Comparison of ENCODE assay signal across 9 cellular contexts in the genomic region with DNA sequence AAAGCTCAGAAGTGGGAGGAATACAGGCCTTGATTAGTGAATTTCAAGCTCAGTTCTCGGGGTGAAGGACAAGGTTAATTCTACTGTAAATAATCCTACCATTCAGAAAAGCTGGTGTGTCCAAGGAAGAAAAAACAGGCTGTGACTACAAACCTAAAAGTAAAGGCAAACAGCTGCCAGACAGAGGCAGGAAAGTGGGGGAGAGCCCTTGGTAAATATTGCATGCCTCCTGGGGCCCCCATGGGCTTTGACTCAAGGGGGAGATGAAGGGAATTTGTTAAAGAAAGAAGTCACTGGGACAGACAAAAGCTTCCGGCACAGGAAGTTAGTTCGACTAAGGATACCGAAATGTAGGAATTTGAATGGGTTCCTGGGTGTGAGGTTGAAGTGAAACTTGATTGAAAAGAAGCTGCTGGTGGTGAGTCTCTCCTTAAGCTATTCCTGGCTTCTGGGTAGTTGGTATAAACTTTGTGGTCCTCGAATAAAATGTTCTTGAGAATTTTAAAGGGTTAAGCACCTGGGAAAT. TPM values are rescaled to one million over a fixed set of nuclear protein-coding genes. Genes with fewer than 3 reads are reported as not detected.
DNase-seq lines count a peak whose midpoint lies in the region; TF ChIP-seq lines count a peak whose summit lies in the region.
"Not testable (repeated sequence)": the region's sequence is repeated elsewhere in the genome, so short reads cannot be mapped to it uniquely, and the experiment has no call there.
"Had no signal": no experiment of that assay in that cellular context is flagged by ENCODE, and none has a peak within 500 bp of the region (broad histone marks: within the 10 kb centered on the region; RNA-seq: fewer than 3 reads in every experiment).

No MANE protein-coding gene starts in this region.

- not testable (repeated sequence) for H3K36me3 Mint-ChIP-seq in endothelial cell (ENCODE audit: low read depth, unreplicated experiment); mesothelial cell of epicardium

- H3K27ac ChIP-seq in A673 (ENCODE audit: low read depth, low read length, poor library complexity, severe bottlenecking) (peak overlapping the region; percentile 81), HEK293 (ENCODE audit: extremely low read depth, low read depth, low read length) (peak overlapping the region; percentile 49; the same call in 1 of the 2 replicates), WERI-Rb-1 (0 out of 2 replicates have a peak overlapping the region, but pooled peaks have one; percentile 2), iPS-20b (ENCODE audit: low read length) (peak overlapping the region; percentile 100)

- H3K4me1 ChIP-seq in A673 (ENCODE audit: insufficient read depth, low read length, poor library complexity, severe bottlenecking) (peaks cover 20% of the 10 kb centered on the region), HEK293 (ENCODE audit: control insufficient read depth, insufficient read depth, low read length) (peaks cover 12% of the 10 kb centered on the region), iPS-20b (ENCODE audit: insufficient read depth, low read length) (peaks cover 19% of the 10 kb centered on the region; the same call in 1 of the 2 replicates)

- H3K27ac Mint-ChIP-seq in endothelial cell (ENCODE audit: unreplicated experiment) (peak overlapping the region; percentile 89), mesothelial cell of epicardium (peak overlapping the region; percentile 60)

- not testable (repeated sequence) for BruUV-seq in A673 (replicated peaks; lab: Mats Ljungman, UMichigan)

- not testable (repeated sequence) for H3K9me3 Mint-ChIP-seq in endothelial cell (ENCODE audit: unreplicated experiment); mesothelial cell of epicardium

- H3K4me3 Mint-ChIP-seq in endothelial cell (ENCODE audit: unreplicated experiment): peak overlapping the region; percentile 7
- H3K4me3 Mint-ChIP-seq in mesothelial cell of epicardium: not testable (repeated sequence)

- H3K27me3 Mint-ChIP-seq in endothelial cell (ENCODE audit: unreplicated experiment); mesothelial cell of epicardium (ENCODE audit: low read depth): not testable (repeated sequence)

- CTCF ChIA-PET in A673 (lab: Charles Lee) (interaction anchor here (1.2 to 1.4 kb wide), 2 partner anchors 28 to 46 kb away, joined by 3 to 8 read pairs; no protein-coding TSS in a partner anchor), HEK293 (lab: Yijun Ruan, JAX) (interaction anchor here (0.6 to 2.7 kb wide), 5 partner anchors 15 to 204 kb away, joined by 4 to 8 read pairs (median 5); no protein-coding TSS in a partner anchor)

- POLR2A ChIA-PET in A673 (lab: Charles Lee; ENCODE audit: low non-redundant PET): not testable (repeated sequence)
- POLR2A ChIA-PET in HEK293 (lab: Yijun Ruan, JAX): interaction anchor here (0.9 kb wide), 1 partner anchor 30 kb away, joined by 3 read pairs; a partner anchor contains a TSS

- H3K9me3 ChIP-seq in A673 (ENCODE audit: low read depth, low read length, poor library complexity, severe bottlenecking); HEK293 (ENCODE audit: control insufficient read depth, insufficient read depth, low read depth, low read length); WERI-Rb-1 (ENCODE audit: severe bottlenecking); iPS-20b (ENCODE audit: insufficient read depth, low read depth, low read length): not testable (repeated sequence)

- TF ChIP-seq CTCF in A673 (conservative IDR thresholded peaks at IDR 0.05; ENCODE audit: low read depth, low read length); HEK293 (tag by site-specific recombination; IDR thresholded peaks at IDR 0.05); WERI-Rb-1 (IDR thresholded peaks at IDR 0.05; ENCODE audit: low read depth, low read length); endothelial cell (IDR thresholded peaks at IDR 0.05; ENCODE audit: unreplicated experiment); mesothelial cell of epicardium (IDR thresholded peaks at IDR 0.05; ENCODE audit: unreplicated experiment): not testable (repeated sequence)

- not testable (repeated sequence) for H3K36me3 ChIP-seq in A673 (ENCODE audit: insufficient read depth, low read length, poor library complexity, severe bottlenecking); HEK293 (ENCODE audit: control insufficient read depth in 2 of 2, insufficient read depth in 1 of 2, low read length in 2 of 2); WERI-Rb-1; iPS-20b (ENCODE audit: insufficient read depth, low read depth, low read length)

- H3K4me3 ChIP-seq in A673 (ENCODE audit: low read depth, low read length, poor library complexity, severe bottlenecking): peak overlapping the region; percentile 16
- not testable (repeated sequence) for H3K4me3 ChIP-seq in HEK293 (ENCODE audit: low read depth, low read length); WERI-Rb-1 (ENCODE audit: low read depth, low read length)
- peak overlapping the region; percentile 49 for H3K4me3 ChIP-seq in iPS-20b (ENCODE audit: low read length)

- intact Hi-C loops in A673 (cut with micrococcal nuclease; ENCODE audit: unreplicated experiment): loop anchor here (2.0 kb wide), 1 partner anchor 45 kb away; no protein-coding TSS in a partner anchor

- peak; percentile 76 for DNase-seq in A673 (ENCODE audit: low spot score)
- DNase-seq in NCI-H69 (lab: John Stamatoyannopoulos, UW): peak; percentile 1
- DNase-seq in WERI-Rb-1; endothelial cell (ENCODE audit: low spot score); mesothelial cell of epicardium (ENCODE audit: low spot score in 2 of 2, unreplicated experiment in 2 of 2): not testable (repeated sequence)
- peak; percentile 17 for DNase-seq in retina

- peaks cover 17% of the 10 kb centered on the region for H3K4me1 Mint-ChIP-seq in endothelial cell (ENCODE audit: unreplicated experiment)
- peaks cover 16% of the 10 kb centered on the region for H3K4me1 Mint-ChIP-seq in mesothelial cell of epicardium

- not testable (repeated sequence) for H3K27me3 ChIP-seq in A673 (replicated peaks; ENCODE audit: insufficient read depth, low read depth, low read length, poor library complexity); WERI-Rb-1 (ENCODE audit: insufficient read depth, low read depth, severe bottlenecking); iPS-20b (ENCODE audit: insufficient read depth, low read length)

- peak overlapping the region; percentile 84 for H3K9ac ChIP-seq in iPS-20b (ENCODE audit: low read depth, low read length)

RNA-seq across cellular contexts. Expression of a gene that starts 30.3 kb away (rescaled TPM):
- total RNA-seq in A673 (2021) (23.0 and 30.2 TPM in 2 replicates), endothelial cell (ENCODE audit: unreplicated experiment) (562 TPM), mesothelial cell of epicardium (170 to 186 TPM (median 186 TPM) in 3 replicates)
- total RNA-seq: PC-3 had no signal

RNA-seq across cellular contexts. Expression of a gene that starts 32.9 kb away (rescaled TPM):
- total RNA-seq in A673 (2021) (0.09 and 0.20 TPM in 2 replicates), endothelial cell (ENCODE audit: unreplicated experiment) (0.64 TPM), mesothelial cell of epicardium (4.7 to 5.1 TPM (median 4.9 TPM) in 3 replicates)
- total RNA-seq: PC-3 had no signal

Comparison
In these comparisons a context has a peak if more than half of its experiments do, and no peak if none do; other contexts are left out.
1. H3K27ac ChIP-seq: peak in every context shown above with its lines; median percentile 100 in iPS-20b; 81 in A673; 49 in HEK293; 2 in WERI-Rb-1.